In genomic region chr11:125903753-125904659, GRCh38 we compare ENCODE assay signal across 8 cellular contexts. TPM values are rescaled to one million over a fixed set of nuclear protein-coding genes. Genes with fewer than 3 reads are reported as not detected.
DNase-seq lines count a peak whose midpoint lies in the region; ATAC-seq and TF ChIP-seq lines count a peak whose summit lies in the region.

DDX25 (plus strand) TSS chr11:125904508; CDS start chr11:125904518, 10 bp downstream.

- H3K27me3 ChIP-seq in BLaER1 (no peaks in the 10 kb centered on the region), MM.1S (replicated peaks; ENCODE audit: insufficient read depth, low read length) (peaks cover 10% of the 10 kb centered on the region; the same call in 1 of the 2 replicates)

- no peaks in the 10 kb centered on the region for H3K9me2 ChIP-seq in MM.1S (replicated peaks; ENCODE audit: insufficient read depth, low read length)

- peaks cover 5 to 13% of the 10 kb centered on the region in 2 donors for H3K36me3 Mint-ChIP-seq in activated T-cell treated with anti-CD3 and anti-CD28 coated beads, Interleukin-2, amount 50 U/mL, for 72 hours (ENCODE audit: insufficient read depth in 2 of 2)

- ATAC-seq in activated T-cell treated with anti-CD3 and anti-CD28 coated beads, Interleukin-2, amount 50 U/mL, for 72 hours (replicated peaks in 1 of 2): peak; percentile 48 to 57
- no peak for ATAC-seq in HG03432 (IDR thresholded peaks at IDR 0.05; ENCODE audit: unreplicated experiment)

- no peak for TF ChIP-seq CTCF in MM.1S (IDR thresholded peaks at IDR 0.05; ENCODE audit: low read length)

- H3K36me3 ChIP-seq in BLaER1 (peaks cover 29% of the 10 kb centered on the region), MM.1S (replicated peaks; ENCODE audit: insufficient read depth, low read length) (peaks cover 3% of the 10 kb centered on the region; the same call in 1 of the 2 replicates)

- H3K4me2 ChIP-seq in BLaER1 (peak within 1 kb of the TSS; percentile 75; the same call in 1 of the 2 replicates), MM.1S (ENCODE audit: low read depth, low read length) (peak within 1 kb of the TSS; percentile 53; the same call in 1 of the 2 replicates)

- H3K27ac ChIP-seq in BLaER1 (no peak within 1 kb of the TSS), MM.1S (ENCODE audit: low read length) (no peak within 1 kb of the TSS)

- H3K4me1 ChIP-seq in BLaER1: peaks cover 3% of the 10 kb centered on the region; the same call in 1 of the 2 replicates
- no peaks in the 10 kb centered on the region; the same call in 1 of the 2 replicates for H3K4me1 ChIP-seq in MM.1S (ENCODE audit: low read length)

- H4K20me1 ChIP-seq in BLaER1 (peaks cover 21% of the 10 kb centered on the region), MM.1S (ENCODE audit: insufficient read depth, low read length) (no peaks in the 10 kb centered on the region)

- H3K4me3 ChIP-seq in BLaER1: no peak within 1 kb of the TSS
- H3K4me3 ChIP-seq in MM.1S (ENCODE audit: low read length): peak within 1 kb of the TSS; percentile 85

- H3K4me3 Mint-ChIP-seq in activated T-cell treated with anti-CD3 and anti-CD28 coated beads, Interleukin-2, amount 50 U/mL, for 72 hours: peak within 1 kb of the TSS; percentile 93 to 98

- intact Hi-C loops in head of caudate nucleus (cut with DNase I): loop anchor here (2.0 kb wide), 1 partner anchor 17 kb away; the partner anchor contains the start of gene HYLS1
- intact Hi-C loops in posterior cingulate gyrus (cut with DNase I): no loop called here

- peaks cover 36% of the 10 kb centered on the region for H3K79me2 ChIP-seq in MM.1S (ENCODE audit: low read length)

- no peak within 1 kb of the TSS for H3K9ac ChIP-seq in BLaER1
- no peak within 1 kb of the TSS for H3K9ac ChIP-seq in MM.1S (ENCODE audit: low read length)

- H3K9me3 Mint-ChIP-seq in activated T-cell treated with anti-CD3 and anti-CD28 coated beads, Interleukin-2, amount 50 U/mL, for 72 hours: no peaks in the 10 kb centered on the region

- H3K9me3 ChIP-seq in BLaER1 (no peaks in the 10 kb centered on the region; the same call in 1 of the 2 replicates), MM.1S (replicated peaks; ENCODE audit: insufficient read depth, low read length) (no peaks in the 10 kb centered on the region)

- DNase-seq in MM.1S: no peak
- peak; percentile 19 to 50 for DNase-seq in activated T-cell treated with anti-CD3 and anti-CD28 coated beads, Interleukin-2, amount 50 U/mL, for 72 hours
- peak in 41 of 42 donors; percentile 60 to 90 (median 79) for DNase-seq in head of caudate nucleus
- peak; percentile 47 to 98 (median 80) for DNase-seq in posterior cingulate gyrus
- DNase-seq in NAMALWA (ENCODE audit: low spot score): no peak
- DNase-seq in A172 (ENCODE audit: low spot score): no peak

- peak within 1 kb of the TSS; percentile 98 for H3K27ac Mint-ChIP-seq in activated T-cell treated with anti-CD3 and anti-CD28 coated beads, Interleukin-2, amount 50 U/mL, for 72 hours

- peaks cover 33% of the 10 kb centered on the region for H3K4me1 Mint-ChIP-seq in activated T-cell treated with anti-CD3 and anti-CD28 coated beads, Interleukin-2, amount 50 U/mL, for 72 hours (ENCODE audit: low read depth)

- peak within 1 kb of the TSS; percentile 84; the same call in 1 of the 2 replicates for H2AFZ ChIP-seq in MM.1S (ENCODE audit: low read length)

- H3F3A ChIP-seq in MM.1S (ENCODE audit: insufficient read depth, low read length): peaks cover 11% of the 10 kb centered on the region

- H3K27me3 Mint-ChIP-seq in activated T-cell treated with anti-CD3 and anti-CD28 coated beads, Interleukin-2, amount 50 U/mL, for 72 hours (ENCODE audit: low read depth): peaks cover 20% of the 10 kb centered on the region

RNA-seq across cellular contexts. Expression of gene DDX25, which starts in this region (rescaled TPM):
- total RNA-seq in activated T-cell treated with anti-CD3 and anti-CD28 coated beads, Interleukin-2, amount 50 U/mL, for 72 hours: under 1 TPM; 0.32 to 0.38 TPM
- not detected in 2 replicates for total RNA-seq in A172 (2014; rRNA removed; shearing (Covaris generic))

Comparison
In these comparisons a context has a peak if more than half of its experiments do, and no peak if none do; other contexts are left out.
1. Peak in DNase-seq and ATAC-seq in activated T-cell treated with anti-CD3 and anti-CD28 coated beads, Interleukin-2, amount 50 U/mL, for 72 hours; RNA of the gene not detected or under 1 TPM.
2. DNase-seq: peak in head of caudate nucleus (41 of 42) and posterior cingulate gyrus (10 of 10); none in MM.1S (single experiment), NAMALWA (single experiment) and A172 (single experiment).